Comparison of ENCODE assay signal across 1 cellular context in the genomic region with DNA sequence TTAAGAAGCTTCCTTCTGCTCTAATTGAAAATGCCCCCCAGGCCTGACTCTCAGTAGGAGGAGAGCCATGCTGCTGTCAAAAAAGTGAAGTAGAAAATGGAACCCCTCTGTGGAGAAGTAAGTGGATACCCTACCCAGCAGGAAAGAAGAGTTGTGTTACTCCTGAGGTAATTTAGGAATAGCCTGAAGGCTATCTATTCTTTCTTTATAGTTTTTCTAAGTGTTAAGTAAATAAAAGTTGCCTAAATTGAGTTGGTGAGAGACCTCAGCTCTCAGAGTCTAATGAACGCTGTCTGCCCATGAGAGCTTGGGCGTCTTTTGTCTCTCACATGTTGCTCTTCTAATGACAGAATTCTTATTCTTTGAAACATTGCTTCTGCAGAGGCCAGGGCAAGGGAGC.
TF ChIP-seq lines count a peak whose summit lies in the region.

No MANE protein-coding gene starts in this region.

TF ChIP-seq in HEK293, 187 proteins besides CTCF, POLR2A, EP300 and RAD21 (continued from another document):
- TF ChIP-seq, protein P1, sequence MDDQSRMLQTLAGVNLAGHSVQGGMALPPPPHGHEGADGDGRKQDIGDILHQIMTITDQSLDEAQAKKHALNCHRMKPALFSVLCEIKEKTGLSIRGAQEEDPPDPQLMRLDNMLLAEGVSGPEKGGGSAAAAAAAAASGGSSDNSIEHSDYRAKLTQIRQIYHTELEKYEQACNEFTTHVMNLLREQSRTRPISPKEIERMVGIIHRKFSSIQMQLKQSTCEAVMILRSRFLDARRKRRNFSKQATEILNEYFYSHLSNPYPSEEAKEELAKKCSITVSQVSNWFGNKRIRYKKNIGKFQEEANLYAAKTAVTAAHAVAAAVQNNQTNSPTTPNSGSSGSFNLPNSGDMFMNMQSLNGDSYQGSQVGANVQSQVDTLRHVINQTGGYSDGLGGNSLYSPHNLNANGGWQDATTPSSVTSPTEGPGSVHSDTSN (CRISPR knock-in tag; IDR thresholded peaks at IDR 0.05) = no peak
- TF ChIP-seq, protein P2, sequence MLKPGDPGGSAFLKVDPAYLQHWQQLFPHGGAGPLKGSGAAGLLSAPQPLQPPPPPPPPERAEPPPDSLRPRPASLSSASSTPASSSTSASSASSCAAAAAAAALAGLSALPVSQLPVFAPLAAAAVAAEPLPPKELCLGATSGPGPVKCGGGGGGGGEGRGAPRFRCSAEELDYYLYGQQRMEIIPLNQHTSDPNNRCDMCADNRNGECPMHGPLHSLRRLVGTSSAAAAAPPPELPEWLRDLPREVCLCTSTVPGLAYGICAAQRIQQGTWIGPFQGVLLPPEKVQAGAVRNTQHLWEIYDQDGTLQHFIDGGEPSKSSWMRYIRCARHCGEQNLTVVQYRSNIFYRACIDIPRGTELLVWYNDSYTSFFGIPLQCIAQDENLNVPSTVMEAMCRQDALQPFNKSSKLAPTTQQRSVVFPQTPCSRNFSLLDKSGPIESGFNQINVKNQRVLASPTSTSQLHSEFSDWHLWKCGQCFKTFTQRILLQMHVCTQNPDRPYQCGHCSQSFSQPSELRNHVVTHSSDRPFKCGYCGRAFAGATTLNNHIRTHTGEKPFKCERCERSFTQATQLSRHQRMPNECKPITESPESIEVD (tag by site-specific recombination; IDR thresholded peaks at IDR 0.05) = peak; percentile 87
- TF ChIP-seq BCL11B (tag by site-specific recombination; IDR thresholded peaks at IDR 0.05; ENCODE audit: low read depth) = peak; percentile 68; the same call in 1 of the 2 replicates
- TF ChIP-seq ZSCAN30 (tag by site-specific recombination; IDR thresholded peaks at IDR 0.05) = peak; percentile 97; the same call in 1 of the 2 replicates
- TF ChIP-seq MZF1 (tag by site-specific recombination; IDR thresholded peaks at IDR 0.05; ENCODE audit: borderline replicate concordance) = peak; percentile 19; the same call in 1 of the 2 replicates
- TF ChIP-seq, protein P3, sequence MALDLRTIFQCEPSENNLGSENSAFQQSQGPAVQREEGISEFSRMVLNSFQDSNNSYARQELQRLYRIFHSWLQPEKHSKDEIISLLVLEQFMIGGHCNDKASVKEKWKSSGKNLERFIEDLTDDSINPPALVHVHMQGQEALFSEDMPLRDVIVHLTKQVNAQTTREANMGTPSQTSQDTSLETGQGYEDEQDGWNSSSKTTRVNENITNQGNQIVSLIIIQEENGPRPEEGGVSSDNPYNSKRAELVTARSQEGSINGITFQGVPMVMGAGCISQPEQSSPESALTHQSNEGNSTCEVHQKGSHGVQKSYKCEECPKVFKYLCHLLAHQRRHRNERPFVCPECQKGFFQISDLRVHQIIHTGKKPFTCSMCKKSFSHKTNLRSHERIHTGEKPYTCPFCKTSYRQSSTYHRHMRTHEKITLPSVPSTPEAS (tag by site-specific recombination; IDR thresholded peaks at IDR 0.05) = no peak
- no peak for TF ChIP-seq ZNF23 (tag by site-specific recombination; IDR thresholded peaks at IDR 0.05; ENCODE audit: borderline replicate concordance)
- no peak for TF ChIP-seq SALL2 (tag by site-specific recombination; IDR thresholded peaks at IDR 0.05; ENCODE audit: borderline replicate concordance)
- TF ChIP-seq, protein P4, sequence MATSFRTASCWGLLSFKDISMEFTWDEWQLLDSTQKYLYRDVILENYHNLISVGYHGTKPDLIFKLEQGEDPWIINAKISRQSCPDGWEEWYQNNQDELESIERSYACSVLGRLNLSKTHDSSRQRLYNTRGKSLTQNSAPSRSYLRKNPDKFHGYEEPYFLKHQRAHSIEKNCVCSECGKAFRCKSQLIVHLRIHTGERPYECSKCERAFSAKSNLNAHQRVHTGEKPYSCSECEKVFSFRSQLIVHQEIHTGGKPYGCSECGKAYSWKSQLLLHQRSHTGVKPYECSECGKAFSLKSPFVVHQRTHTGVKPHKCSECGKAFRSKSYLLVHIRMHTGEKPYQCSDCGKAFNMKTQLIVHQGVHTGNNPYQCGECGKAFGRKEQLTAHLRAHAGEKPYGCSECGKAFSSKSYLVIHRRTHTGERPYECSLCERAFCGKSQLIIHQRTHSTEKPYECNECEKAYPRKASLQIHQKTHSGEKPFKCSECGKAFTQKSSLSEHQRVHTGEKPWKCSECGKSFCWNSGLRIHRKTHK (tag by site-specific recombination; IDR thresholded peaks at IDR 0.05) = no peak
- TF ChIP-seq SCRT2 (tag by site-specific recombination; IDR thresholded peaks at IDR 0.05) = peak; percentile 85
- TF ChIP-seq ZNF558 (tag by site-specific recombination; IDR thresholded peaks at IDR 0.05) = no peak
- no peak for TF ChIP-seq ZNF585B (tag by site-specific recombination; IDR thresholded peaks at IDR 0.05)
- no peak for TF ChIP-seq ZNF707 (tag by site-specific recombination; IDR thresholded peaks at IDR 0.05)
- peak; percentile 91 for TF ChIP-seq IKZF3 (tag by site-specific recombination; IDR thresholded peaks at IDR 0.05)
- TF ChIP-seq, protein P5, sequence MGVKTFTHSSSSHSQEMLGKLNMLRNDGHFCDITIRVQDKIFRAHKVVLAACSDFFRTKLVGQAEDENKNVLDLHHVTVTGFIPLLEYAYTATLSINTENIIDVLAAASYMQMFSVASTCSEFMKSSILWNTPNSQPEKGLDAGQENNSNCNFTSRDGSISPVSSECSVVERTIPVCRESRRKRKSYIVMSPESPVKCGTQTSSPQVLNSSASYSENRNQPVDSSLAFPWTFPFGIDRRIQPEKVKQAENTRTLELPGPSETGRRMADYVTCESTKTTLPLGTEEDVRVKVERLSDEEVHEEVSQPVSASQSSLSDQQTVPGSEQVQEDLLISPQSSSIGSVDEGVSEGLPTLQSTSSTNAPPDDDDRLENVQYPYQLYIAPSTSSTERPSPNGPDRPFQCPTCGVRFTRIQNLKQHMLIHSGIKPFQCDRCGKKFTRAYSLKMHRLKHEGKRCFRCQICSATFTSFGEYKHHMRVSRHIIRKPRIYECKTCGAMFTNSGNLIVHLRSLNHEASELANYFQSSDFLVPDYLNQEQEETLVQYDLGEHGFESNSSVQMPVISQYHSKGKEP (tag by site-specific recombination; IDR thresholded peaks at IDR 0.05) = peak; percentile 75
- TF ChIP-seq, protein P6, sequence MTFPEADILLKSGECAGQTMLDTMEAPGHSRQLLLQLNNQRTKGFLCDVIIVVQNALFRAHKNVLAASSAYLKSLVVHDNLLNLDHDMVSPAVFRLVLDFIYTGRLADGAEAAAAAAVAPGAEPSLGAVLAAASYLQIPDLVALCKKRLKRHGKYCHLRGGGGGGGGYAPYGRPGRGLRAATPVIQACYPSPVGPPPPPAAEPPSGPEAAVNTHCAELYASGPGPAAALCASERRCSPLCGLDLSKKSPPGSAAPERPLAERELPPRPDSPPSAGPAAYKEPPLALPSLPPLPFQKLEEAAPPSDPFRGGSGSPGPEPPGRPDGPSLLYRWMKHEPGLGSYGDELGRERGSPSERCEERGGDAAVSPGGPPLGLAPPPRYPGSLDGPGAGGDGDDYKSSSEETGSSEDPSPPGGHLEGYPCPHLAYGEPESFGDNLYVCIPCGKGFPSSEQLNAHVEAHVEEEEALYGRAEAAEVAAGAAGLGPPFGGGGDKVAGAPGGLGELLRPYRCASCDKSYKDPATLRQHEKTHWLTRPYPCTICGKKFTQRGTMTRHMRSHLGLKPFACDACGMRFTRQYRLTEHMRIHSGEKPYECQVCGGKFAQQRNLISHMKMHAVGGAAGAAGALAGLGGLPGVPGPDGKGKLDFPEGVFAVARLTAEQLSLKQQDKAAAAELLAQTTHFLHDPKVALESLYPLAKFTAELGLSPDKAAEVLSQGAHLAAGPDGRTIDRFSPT (tag by site-specific recombination; IDR thresholded peaks at IDR 0.05) = peak; percentile 24; the same call in 1 of the 2 replicates
- TF ChIP-seq ZNF274 (IDR thresholded peaks at IDR 0.05; ENCODE audit: low read length) = no peak
- no peak for TF ChIP-seq ZNF274 (tag by site-specific recombination; IDR thresholded peaks at IDR 0.05; ENCODE audit: borderline replicate concordance)
- TF ChIP-seq, protein P7, sequence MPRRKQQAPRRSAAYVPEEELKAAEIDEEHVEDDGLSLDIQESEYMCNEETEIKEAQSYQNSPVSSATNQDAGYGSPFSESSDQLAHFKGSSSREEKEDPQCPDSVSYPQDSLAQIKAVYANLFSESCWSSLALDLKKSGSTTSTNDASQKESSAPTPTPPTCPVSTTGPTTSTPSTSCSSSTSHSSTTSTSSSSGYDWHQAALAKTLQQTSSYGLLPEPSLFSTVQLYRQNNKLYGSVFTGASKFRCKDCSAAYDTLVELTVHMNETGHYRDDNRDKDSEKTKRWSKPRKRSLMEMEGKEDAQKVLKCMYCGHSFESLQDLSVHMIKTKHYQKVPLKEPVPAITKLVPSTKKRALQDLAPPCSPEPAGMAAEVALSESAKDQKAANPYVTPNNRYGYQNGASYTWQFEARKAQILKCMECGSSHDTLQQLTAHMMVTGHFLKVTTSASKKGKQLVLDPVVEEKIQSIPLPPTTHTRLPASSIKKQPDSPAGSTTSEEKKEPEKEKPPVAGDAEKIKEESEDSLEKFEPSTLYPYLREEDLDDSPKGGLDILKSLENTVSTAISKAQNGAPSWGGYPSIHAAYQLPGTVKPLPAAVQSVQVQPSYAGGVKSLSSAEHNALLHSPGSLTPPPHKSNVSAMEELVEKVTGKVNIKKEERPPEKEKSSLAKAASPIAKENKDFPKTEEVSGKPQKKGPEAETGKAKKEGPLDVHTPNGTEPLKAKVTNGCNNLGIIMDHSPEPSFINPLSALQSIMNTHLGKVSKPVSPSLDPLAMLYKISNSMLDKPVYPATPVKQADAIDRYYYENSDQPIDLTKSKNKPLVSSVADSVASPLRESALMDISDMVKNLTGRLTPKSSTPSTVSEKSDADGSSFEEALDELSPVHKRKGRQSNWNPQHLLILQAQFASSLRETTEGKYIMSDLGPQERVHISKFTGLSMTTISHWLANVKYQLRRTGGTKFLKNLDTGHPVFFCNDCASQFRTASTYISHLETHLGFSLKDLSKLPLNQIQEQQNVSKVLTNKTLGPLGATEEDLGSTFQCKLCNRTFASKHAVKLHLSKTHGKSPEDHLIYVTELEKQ (tag by site-specific recombination; IDR thresholded peaks at IDR 0.05; ENCODE audit: borderline replicate concordance) = peak; percentile 42; the same call in 1 of the 2 replicates
- peak; percentile 48; the same call in 1 of the 2 replicates for TF ChIP-seq ZNF10 (tag by site-specific recombination; IDR thresholded peaks at IDR 0.05)
